Comparison of ENCODE assay signal across 8 cellular contexts in genomic region chr1:46932020-46932419, GRCh38. TPM values are rescaled to one million over a fixed set of nuclear protein-coding genes. Genes with fewer than 3 reads are reported as not detected.
"Had no signal": no experiment of that assay in that cellular context is flagged by ENCODE, and none has a peak within 500 bp of the region (broad histone marks: within the 10 kb centered on the region; RNA-seq: fewer than 3 reads in every experiment).

No MANE protein-coding gene starts in this region.

RNA-seq across cellular contexts. Expression of gene CYP4A11, which starts 9.3 kb away (rescaled TPM):
- total RNA-seq: OCI-LY7, PC-9, Right ventricle myocardium inferior, Right ventricle myocardium superior, RPMI7951, SJCRH30, SJSA1, SK-MEL-5 had no signal
